In the genomic region with DNA sequence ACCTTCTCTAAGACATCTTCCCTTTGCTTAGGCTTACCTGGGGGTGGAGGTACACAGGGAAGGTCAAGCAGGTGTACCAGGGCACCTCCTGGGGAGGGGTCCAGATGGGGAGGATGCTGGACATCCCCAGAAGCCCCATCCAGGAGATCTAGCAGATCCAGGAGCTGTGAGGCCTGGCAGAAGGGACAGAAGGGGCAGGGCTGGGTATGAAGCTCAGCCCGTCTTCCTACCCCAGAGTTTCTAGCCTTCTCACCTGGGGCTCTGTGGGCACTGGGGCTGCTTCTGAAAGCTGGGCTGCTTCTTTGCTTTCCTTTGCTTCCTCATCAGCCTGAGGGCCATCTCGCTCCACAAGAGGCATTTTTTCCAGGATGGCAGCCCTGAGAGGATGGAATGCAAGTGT, we compare ENCODE assay signal across 20 cellular contexts. TPM values are rescaled to one million over a fixed set of nuclear protein-coding genes. Genes with fewer than 3 reads are reported as not detected.
DNase-seq lines count a peak whose midpoint lies in the region; ATAC-seq and TF ChIP-seq lines count a peak whose summit lies in the region.
"Had no signal": no experiment of that assay in that cellular context is flagged by ENCODE, and none has a peak within 500 bp of the region (broad histone marks: within the 10 kb centered on the region; RNA-seq: fewer than 3 reads in every experiment).

No MANE protein-coding gene starts in this region.

- H3K79me2 ChIP-seq in neural cell (replicated peaks; ENCODE audit: insufficient read depth, low read length) = peaks cover 16% of the 10 kb centered on the region

- no peak overlapping the region for H2AFZ ChIP-seq in neural cell (ENCODE audit: low read depth, low read length)
- H2AFZ ChIP-seq: PC-9 had no signal

- H3K4me3 Mint-ChIP-seq in natural killer cell = no peak overlapping the region
- no peak overlapping the region for H3K4me3 Mint-ChIP-seq in natural killer cell treated with Interleukin-12 subunit alpha and Interleukin-12 subunit beta and Interleukin-15 and Interleukin-18, amount 100 ng/mL, for 72 hours
- no peak overlapping the region for H3K4me3 Mint-ChIP-seq in activated naive CD8-positive, alpha-beta T cell treated with anti-CD3 and anti-CD28 coated beads for 36 hours
- H3K4me3 Mint-ChIP-seq: HFFc6 had no signal

- peak overlapping the region; percentile 38 to 64 for H3K27ac Mint-ChIP-seq in natural killer cell
- H3K27ac Mint-ChIP-seq in natural killer cell treated with Interleukin-12 subunit alpha and Interleukin-12 subunit beta and Interleukin-15 and Interleukin-18, amount 100 ng/mL, for 72 hours = no peak overlapping the region
- peak overlapping the region; percentile 21 for H3K27ac Mint-ChIP-seq in activated naive CD8-positive, alpha-beta T cell treated with anti-CD3 and anti-CD28 coated beads for 36 hours
- H3K27ac Mint-ChIP-seq: HFFc6 had no signal

- H3K27ac ChIP-seq in neural cell (ENCODE audit: low read length) = no peak overlapping the region
- H3K27ac ChIP-seq: PC-9, SJCRH30 had no signal

- DNase-seq in natural killer cell = no peak
- no peak for DNase-seq in natural killer cell treated with Interleukin-12 subunit alpha and Interleukin-12 subunit beta and Interleukin-15 and Interleukin-18, amount 100 ng/mL, for 72 hours (ENCODE audit: low spot score)
- DNase-seq in activated naive CD8-positive, alpha-beta T cell treated with anti-CD3 and anti-CD28 coated beads for 36 hours = no peak
- no peak for DNase-seq in NCI-H1417 treated with DMSO at 0.1 percent for 48 hours (lab: John Stamatoyannopoulos, UW)
- DNase-seq: ACHN, DMS79, H7, HFFc6, Karpas-422, NCI-H1436, NCI-H1930, NCI-H226, NCI-H82, PC-9 had no signal

- no peaks in the 10 kb centered on the region for H3K36me3 ChIP-seq in neural cell (ENCODE audit: insufficient read depth, low read length)
- H3K36me3 ChIP-seq: SJCRH30 had no signal

- H3K36me3 Mint-ChIP-seq in natural killer cell = no peaks in the 10 kb centered on the region
- H3K36me3 Mint-ChIP-seq in natural killer cell treated with Interleukin-12 subunit alpha and Interleukin-12 subunit beta and Interleukin-15 and Interleukin-18, amount 100 ng/mL, for 72 hours = peaks cover 12% of the 10 kb centered on the region
- peaks cover 16% of the 10 kb centered on the region for H3K36me3 Mint-ChIP-seq in activated naive CD8-positive, alpha-beta T cell treated with anti-CD3 and anti-CD28 coated beads for 36 hours

- no peak for TF ChIP-seq CTCF in natural killer cell (IDR thresholded peaks at IDR 0.05)
- TF ChIP-seq CTCF in neural cell (IDR thresholded peaks at IDR 0.05; ENCODE audit: poor library complexity, severe bottlenecking) = no peak

- no peaks in the 10 kb centered on the region for H3K9me3 Mint-ChIP-seq in natural killer cell
- no peaks in the 10 kb centered on the region for H3K9me3 Mint-ChIP-seq in natural killer cell treated with Interleukin-12 subunit alpha and Interleukin-12 subunit beta and Interleukin-15 and Interleukin-18, amount 100 ng/mL, for 72 hours
- H3K9me3 Mint-ChIP-seq in activated naive CD8-positive, alpha-beta T cell treated with anti-CD3 and anti-CD28 coated beads for 36 hours = no peaks in the 10 kb centered on the region
- H3K9me3 Mint-ChIP-seq: HFFc6, IgD-negative memory B cell had no signal

- no peak for TF ChIP-seq EP300 in neural cell (conservative IDR thresholded peaks at IDR 0.05; ENCODE audit: poor library complexity, severe bottlenecking)

- H3K27me3 ChIP-seq in neural cell (ENCODE audit: insufficient read depth, low read depth, low read length) = no peaks in the 10 kb centered on the region

- peak overlapping the region; percentile 15 for H3K9ac ChIP-seq in neural cell (ENCODE audit: low read length)

- no peaks in the 10 kb centered on the region for H3K9me2 ChIP-seq in neural cell (ENCODE audit: insufficient read depth, low read length)

- no peak for TF ChIP-seq RAD21 in neural cell (conservative IDR thresholded peaks at IDR 0.05)

- peaks cover 21 to 28% of the 10 kb centered on the region in 2 donors for H3K4me1 Mint-ChIP-seq in natural killer cell
- peaks cover 25 to 37% of the 10 kb centered on the region in 2 donors for H3K4me1 Mint-ChIP-seq in natural killer cell treated with Interleukin-12 subunit alpha and Interleukin-12 subunit beta and Interleukin-15 and Interleukin-18, amount 100 ng/mL, for 72 hours (ENCODE audit: low read depth in 2 of 2)
- peaks cover 43% of the 10 kb centered on the region for H3K4me1 Mint-ChIP-seq in activated naive CD8-positive, alpha-beta T cell treated with anti-CD3 and anti-CD28 coated beads for 36 hours

- no peaks in the 10 kb centered on the region for H3K27me3 Mint-ChIP-seq in natural killer cell (ENCODE audit: low read depth in 2 of 2)
- H3K27me3 Mint-ChIP-seq in natural killer cell treated with Interleukin-12 subunit alpha and Interleukin-12 subunit beta and Interleukin-15 and Interleukin-18, amount 100 ng/mL, for 72 hours = no peaks in the 10 kb centered on the region
- no peaks in the 10 kb centered on the region for H3K27me3 Mint-ChIP-seq in activated naive CD8-positive, alpha-beta T cell treated with anti-CD3 and anti-CD28 coated beads for 36 hours
- H3K27me3 Mint-ChIP-seq: IgD-negative memory B cell had no signal

- H3F3A ChIP-seq in neural cell (ENCODE audit: insufficient read depth, low read length, poor library complexity, severe bottlenecking) = no peaks in the 10 kb centered on the region

- no peak overlapping the region for H3K4me3 ChIP-seq in neural cell (ENCODE audit: low read length)
- H3K4me3 ChIP-seq: PC-9, SJCRH30 had no signal

- H4K20me1 ChIP-seq in neural cell (ENCODE audit: insufficient read depth) = no peaks in the 10 kb centered on the region

- H3K4me2 ChIP-seq in neural cell (ENCODE audit: low read length) = no peak overlapping the region
- H3K4me2 ChIP-seq: PC-9 had no signal

- intact Hi-C loops in natural killer cell (cut with micrococcal nuclease) = loop anchor here (5.0 kb wide), 1 partner anchor 234 kb away; no protein-coding TSS in a partner anchor

- ATAC-seq in natural killer cell (no peak), HG03139 (IDR thresholded peaks at IDR 0.05; ENCODE audit: unreplicated experiment) (no peak), GM21723 (IDR thresholded peaks at IDR 0.05; ENCODE audit: unreplicated experiment) (no peak)
- no peak for ATAC-seq in natural killer cell treated with Interleukin-12 subunit alpha and Interleukin-12 subunit beta and Interleukin-15 and Interleukin-18, amount 100 ng/mL, for 72 hours

- H3K9me3 ChIP-seq in neural cell (ENCODE audit: low read length) = no peaks in the 10 kb centered on the region
- H3K9me3 ChIP-seq: SJCRH30 had no signal

TF ChIP-seq in neural cell, 6 proteins besides CTCF, POLR2A, EP300 and RAD21 (continues in another document):
- TF ChIP-seq POLR2AphosphoS5 (IDR thresholded peaks at IDR 0.05) (no peak), TAF1 (IDR thresholded peaks at IDR 0.05; ENCODE audit: low read depth) (no peak), MXI1 (conservative IDR thresholded peaks at IDR 0.05; ENCODE audit: poor library complexity, severe bottlenecking) (no peak)
- TF ChIP-seq, protein P1, sequence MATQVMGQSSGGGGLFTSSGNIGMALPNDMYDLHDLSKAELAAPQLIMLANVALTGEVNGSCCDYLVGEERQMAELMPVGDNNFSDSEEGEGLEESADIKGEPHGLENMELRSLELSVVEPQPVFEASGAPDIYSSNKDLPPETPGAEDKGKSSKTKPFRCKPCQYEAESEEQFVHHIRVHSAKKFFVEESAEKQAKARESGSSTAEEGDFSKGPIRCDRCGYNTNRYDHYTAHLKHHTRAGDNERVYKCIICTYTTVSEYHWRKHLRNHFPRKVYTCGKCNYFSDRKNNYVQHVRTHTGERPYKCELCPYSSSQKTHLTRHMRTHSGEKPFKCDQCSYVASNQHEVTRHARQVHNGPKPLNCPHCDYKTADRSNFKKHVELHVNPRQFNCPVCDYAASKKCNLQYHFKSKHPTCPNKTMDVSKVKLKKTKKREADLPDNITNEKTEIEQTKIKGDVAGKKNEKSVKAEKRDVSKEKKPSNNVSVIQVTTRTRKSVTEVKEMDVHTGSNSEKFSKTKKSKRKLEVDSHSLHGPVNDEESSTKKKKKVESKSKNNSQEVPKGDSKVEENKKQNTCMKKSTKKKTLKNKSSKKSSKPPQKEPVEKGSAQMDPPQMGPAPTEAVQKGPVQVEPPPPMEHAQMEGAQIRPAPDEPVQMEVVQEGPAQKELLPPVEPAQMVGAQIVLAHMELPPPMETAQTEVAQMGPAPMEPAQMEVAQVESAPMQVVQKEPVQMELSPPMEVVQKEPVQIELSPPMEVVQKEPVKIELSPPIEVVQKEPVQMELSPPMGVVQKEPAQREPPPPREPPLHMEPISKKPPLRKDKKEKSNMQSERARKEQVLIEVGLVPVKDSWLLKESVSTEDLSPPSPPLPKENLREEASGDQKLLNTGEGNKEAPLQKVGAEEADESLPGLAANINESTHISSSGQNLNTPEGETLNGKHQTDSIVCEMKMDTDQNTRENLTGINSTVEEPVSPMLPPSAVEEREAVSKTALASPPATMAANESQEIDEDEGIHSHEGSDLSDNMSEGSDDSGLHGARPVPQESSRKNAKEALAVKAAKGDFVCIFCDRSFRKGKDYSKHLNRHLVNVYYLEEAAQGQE (IDR thresholded peaks at IDR 0.05; ENCODE audit: borderline replicate concordance) = no peak

RNA-seq across cellular contexts. Expression of a gene that starts 5.2 kb away (rescaled TPM):
- 10 to 100 TPM; 16.5 to 19.3 (median 19.1) TPM for total RNA-seq in natural killer cell
- total RNA-seq in natural killer cell treated with Interleukin-12 subunit alpha and Interleukin-12 subunit beta and Interleukin-15 and Interleukin-18, amount 100 ng/mL, for 72 hours = 10 to 100 TPM; 10.6 to 11.7 TPM
- total RNA-seq in activated naive CD8-positive, alpha-beta T cell treated with anti-CD3 and anti-CD28 coated beads for 36 hours = 1 to 10 TPM; 7.6 to 9.4 TPM
- polyA plus RNA-seq in neural cell = 51.3 and 58.2 TPM in 2 replicates
- polyA minus RNA-seq in neural cell = 25.8 and 37.0 TPM in 2 replicates

RNA-seq across cellular contexts. Expression of a gene that starts 6.3 kb away (rescaled TPM):
- 100 to 1,000 TPM; 219 to 296 (median 259) TPM for total RNA-seq in natural killer cell
- 100 to 1,000 TPM; 151 to 229 TPM for total RNA-seq in natural killer cell treated with Interleukin-12 subunit alpha and Interleukin-12 subunit beta and Interleukin-15 and Interleukin-18, amount 100 ng/mL, for 72 hours
- 100 to 1,000 TPM; 118 to 124 TPM for total RNA-seq in activated naive CD8-positive, alpha-beta T cell treated with anti-CD3 and anti-CD28 coated beads for 36 hours
- polyA plus RNA-seq in neural cell = 127 and 163 TPM in 2 replicates
- 46.5 and 53.4 TPM in 2 replicates for polyA minus RNA-seq in neural cell
- total RNA-seq: SJCRH30 had no signal

RNA-seq across cellular contexts. Expression of a gene that starts 9.7 kb away (rescaled TPM):
- total RNA-seq in natural killer cell = under 1 TPM; 0.07 to 0.72 (median 0.45) TPM
- total RNA-seq in natural killer cell treated with Interleukin-12 subunit alpha and Interleukin-12 subunit beta and Interleukin-15 and Interleukin-18, amount 100 ng/mL, for 72 hours = 1 to 10 TPM; 2.8 to 4.9 TPM
- 1 to 10 TPM in 1 of 2 experiments, under 1 TPM in 1; 0.85 to 1.1 TPM for total RNA-seq in activated naive CD8-positive, alpha-beta T cell treated with anti-CD3 and anti-CD28 coated beads for 36 hours
- polyA plus RNA-seq in neural cell = 0.72 and 1.7 TPM in 2 replicates
- 5.4 and 13.0 TPM in 2 replicates for polyA minus RNA-seq in neural cell

RNA-seq across cellular contexts. Expression of a gene that starts 17.3 kb away (rescaled TPM):
- under 1 TPM in 1 of 3 donors, not detected in 2; 0.25 TPM for total RNA-seq in natural killer cell
- total RNA-seq in natural killer cell treated with Interleukin-12 subunit alpha and Interleukin-12 subunit beta and Interleukin-15 and Interleukin-18, amount 100 ng/mL, for 72 hours = under 1 TPM in 1 of 2 donors, not detected in 1; 0.07 TPM
- under 1 TPM; 0.72 to 0.74 TPM for total RNA-seq in activated naive CD8-positive, alpha-beta T cell treated with anti-CD3 and anti-CD28 coated beads for 36 hours
- 68.2 and 76.9 TPM in 2 replicates for polyA plus RNA-seq in neural cell
- polyA minus RNA-seq in neural cell = 59.4 and 60.7 TPM in 2 replicates
- total RNA-seq: HFFc6, MCF 10A, PC-9 had no signal

Comparison
In these comparisons a context has a peak if more than half of its experiments do, and no peak if none do; other contexts are left out.
1. H3K27ac Mint-ChIP-seq: peak in natural killer cell (2 of 2) and activated naive CD8-positive, alpha-beta T cell treated with anti-CD3 and anti-CD28 coated beads for 36 hours (single experiment); none in natural killer cell treated with Interleukin-12 subunit alpha and Interleukin-12 subunit beta and Interleukin-15 and Interleukin-18, amount 100 ng/mL, for 72 hours (0 of 2).